Comparison of ENCODE assay signal across 1 cellular context in genomic region chr1:223992456-223993246, GRCh38.
A peak's percentile ranks its signal among the peaks of the same experiment; 100 is the strongest.
TF ChIP-seq lines count a peak whose summit lies in the region.
"Not testable (repeated sequence)": the region's sequence is repeated elsewhere in the genome, so short reads cannot be mapped to it uniquely, and the experiment has no call there.

No MANE protein-coding gene starts in this region.

TF ChIP-seq in HepG2, 621 proteins besides CTCF, POLR2A, EP300 and RAD21 (continued from another document):
- peak; percentile 32; the same call in 1 of the 2 replicates for TF ChIP-seq ZFP91 (CRISPR knock-in tag; IDR thresholded peaks at IDR 0.05; ENCODE audit: borderline replicate concordance)
- TF ChIP-seq IKZF5 (CRISPR knock-in tag; IDR thresholded peaks at IDR 0.05): 0 out of 2 replicates have a peak, but pooled peaks have one; percentile 50
- peak; percentile 50 for TF ChIP-seq SP2 (CRISPR knock-in tag; IDR thresholded peaks at IDR 0.05)
- TF ChIP-seq TFDP2 (CRISPR knock-in tag; IDR thresholded peaks at IDR 0.05): 0 out of 2 replicates have a peak, but pooled peaks have one; percentile 32
- TF ChIP-seq POGZ (CRISPR knock-in tag; IDR thresholded peaks at IDR 0.05): peak; percentile 69
- 0 out of 2 replicates have a peak, but pooled peaks have one; percentile 40 for TF ChIP-seq MYPOP (CRISPR knock-in tag; IDR thresholded peaks at IDR 0.05)
- TF ChIP-seq ATF1 (CRISPR knock-in tag; IDR thresholded peaks at IDR 0.05): peak; percentile 96
- peak; percentile 67; the same call in 1 of the 2 replicates for TF ChIP-seq KDM5A (IDR thresholded peaks at IDR 0.05; ENCODE audit: borderline replicate concordance, low read length)
- TF ChIP-seq ZMYM4 (CRISPR knock-in tag; IDR thresholded peaks at IDR 0.05): peak; percentile 49; the same call in 1 of the 2 replicates
- peak; percentile 99 for TF ChIP-seq ZHX1 (CRISPR knock-in tag; IDR thresholded peaks at IDR 0.05; ENCODE audit: low read depth)
- 0 out of 2 replicates have a peak, but pooled peaks have one; percentile 40 for TF ChIP-seq BRF2 (CRISPR knock-in tag; IDR thresholded peaks at IDR 0.05)
- TF ChIP-seq SPEN (CRISPR knock-in tag; IDR thresholded peaks at IDR 0.05; ENCODE audit: low read depth): 0 out of 2 replicates have a peak, but pooled peaks have one; percentile 34
- TF ChIP-seq SP1, NONO (IDR thresholded peaks at IDR 0.05): not testable (repeated sequence)
- peak; percentile 88 for TF ChIP-seq SP1 (CRISPR knock-in tag; IDR thresholded peaks at IDR 0.05)
- peak; percentile 29; the same call in 1 of the 2 replicates for TF ChIP-seq ZGPAT (CRISPR knock-in tag; IDR thresholded peaks at IDR 0.05)
- TF ChIP-seq ZBTB14 (CRISPR knock-in tag; IDR thresholded peaks at IDR 0.05): peak; percentile 41; the same call in 1 of the 2 replicates
- peak; percentile 75 for TF ChIP-seq YY1 (IDR thresholded peaks at IDR 0.05; ENCODE audit: insufficient read depth, insufficient replicate concordance, low read depth, low read length)
- TF ChIP-seq HOMEZ (CRISPR knock-in tag; IDR thresholded peaks at IDR 0.05; ENCODE audit: low read depth): 0 out of 2 replicates have a peak, but pooled peaks have one; percentile 40
- TF ChIP-seq NFYC (CRISPR knock-in tag; IDR thresholded peaks at IDR 0.05): peak; percentile 80
- TF ChIP-seq HMGXB4 (CRISPR knock-in tag; IDR thresholded peaks at IDR 0.05; ENCODE audit: borderline replicate concordance in 1 of 2, low read depth in 1 of 2): peak; percentile 48 to 61; a peak in 1 of 4 replicates
- peak; percentile 97 for TF ChIP-seq CREM (IDR thresholded peaks at IDR 0.05)
- peak; percentile 77 for TF ChIP-seq CREM (CRISPR knock-in tag; IDR thresholded peaks at IDR 0.05)
- peak; percentile 59 for TF ChIP-seq HCFC1 (IDR thresholded peaks at IDR 0.05; ENCODE audit: low read depth, low read length)
- peak; percentile 43; the same call in 1 of the 2 replicates for TF ChIP-seq RFXAP (CRISPR knock-in tag; IDR thresholded peaks at IDR 0.05; ENCODE audit: borderline replicate concordance)
- peak; percentile 22; the same call in 1 of the 2 replicates for TF ChIP-seq ATF7-NPFF (CRISPR knock-in tag; IDR thresholded peaks at IDR 0.05; ENCODE audit: low read depth)
- peak; percentile 23; the same call in 1 of the 2 replicates for TF ChIP-seq MYC (CRISPR knock-in tag; IDR thresholded peaks at IDR 0.05; ENCODE audit: borderline replicate concordance)
- peak; percentile 76 for TF ChIP-seq RBFOX2 (IDR thresholded peaks at IDR 0.05; ENCODE audit: low read depth, low read length)
- TF ChIP-seq NONO (CRISPR knock-in tag; conservative IDR thresholded peaks at IDR 0.05): peak; percentile 64
- peak; percentile 46; the same call in 1 of the 2 replicates for TF ChIP-seq POLR2AphosphoS5 (IDR thresholded peaks at IDR 0.05; ENCODE audit: low read depth, low read length)
- TF ChIP-seq ZNF143 (CRISPR knock-in tag; IDR thresholded peaks at IDR 0.05): 0 out of 2 replicates have a peak, but pooled peaks have one; percentile 35
